1 cellular context compared by ENCODE assay signal in genomic region chr1:38586993-38587646, GRCh38.
TF ChIP-seq lines count a peak whose summit lies in the region.

No MANE protein-coding gene starts in this region.

TF ChIP-seq in K562, 482 proteins besides CTCF, POLR2A, EP300 and RAD21 (continued from another document and continues in another):
- TF ChIP-seq SOX6 (IDR thresholded peaks at IDR 0.05) (no peak), MBD1 (CRISPR knock-in tag; IDR thresholded peaks at IDR 0.05) (no peak), GTF2E2 (tag; IDR thresholded peaks at IDR 0.05) (no peak), PHTF2 (CRISPR knock-in tag; IDR thresholded peaks at IDR 0.05) (no peak), SRF (CRISPR knock-in tag; IDR thresholded peaks at IDR 0.05) (peak in 1 of 2 experiments; percentile 51; a peak in 1 of 4 replicates), SP1 (CRISPR knock-in tag; IDR thresholded peaks at IDR 0.05) (no peak), MLLT1 (IDR thresholded peaks at IDR 0.05) (no peak), E2F1 (CRISPR knock-in tag; IDR thresholded peaks at IDR 0.05) (no peak), CGGBP1 (CRISPR knock-in tag; IDR thresholded peaks at IDR 0.05) (no peak), ZFX (CRISPR knock-in tag; IDR thresholded peaks at IDR 0.05) (no peak), ZNF79 (CRISPR knock-in tag; IDR thresholded peaks at IDR 0.05; ENCODE audit: low read depth) (no peak), HDGF (IDR thresholded peaks at IDR 0.05) (no peak), KDM5B (IDR thresholded peaks at IDR 0.05; ENCODE audit: insufficient replicate concordance, low read depth, low read length) (no peak), TCF7 (IDR thresholded peaks at IDR 0.05; ENCODE audit: borderline replicate concordance) (no peak), STAT5B (CRISPR knock-in tag; IDR thresholded peaks at IDR 0.05) (no peak), PREB (CRISPR knock-in tag; IDR thresholded peaks at IDR 0.05) (no peak), XRCC5 (IDR thresholded peaks at IDR 0.05; ENCODE audit: low read depth, low read length) (peak; percentile 89; the same call in 1 of the 2 replicates), EHMT2 (IDR thresholded peaks at IDR 0.05) (peak; percentile 36; the same call in 1 of the 2 replicates), ZNF584 (CRISPR knock-in tag; IDR thresholded peaks at IDR 0.05; ENCODE audit: low read depth) (no peak), PRPF4 (IDR thresholded peaks at IDR 0.05; ENCODE audit: insufficient read depth, low read depth, low read length, poor library complexity, severe bottlenecking) (no peak), KLF13 (tag; IDR thresholded peaks at IDR 0.05; ENCODE audit: borderline replicate concordance, low read depth) (no peak), ARID3A (IDR thresholded peaks at IDR 0.05; ENCODE audit: borderline replicate concordance, low read depth, low read length) (no peak), FOXP4 (CRISPR knock-in tag; IDR thresholded peaks at IDR 0.05; ENCODE audit: borderline replicate concordance) (no peak), ZNF224 (CRISPR knock-in tag; IDR thresholded peaks at IDR 0.05) (no peak), HNRNPUL1 (IDR thresholded peaks at IDR 0.05; ENCODE audit: low read length) (no peak), RBM34 (IDR thresholded peaks at IDR 0.05; ENCODE audit: borderline replicate concordance, insufficient read depth, low read length) (no peak), TEAD4 (IDR thresholded peaks at IDR 0.05; ENCODE audit: low read length) (no peak), TEAD4 (CRISPR knock-in tag; IDR thresholded peaks at IDR 0.05; ENCODE audit: borderline replicate concordance) (no peak), HOMEZ (CRISPR knock-in tag; IDR thresholded peaks at IDR 0.05) (no peak), ZHX1 (conservative IDR thresholded peaks at IDR 0.05; ENCODE audit: low read length) (0 out of 2 replicates have a peak, but pooled peaks have one; percentile 67), SIRT6 (IDR thresholded peaks at IDR 0.05; ENCODE audit: low read depth, low read length) (no peak), ZNF764 (CRISPR knock-in tag; IDR thresholded peaks at IDR 0.05; ENCODE audit: low read depth) (0 out of 2 replicates have a peak, but pooled peaks have one; percentile 46), ZNF239 (CRISPR knock-in tag; IDR thresholded peaks at IDR 0.05) (no peak), PHF20 (IDR thresholded peaks at IDR 0.05; ENCODE audit: partially characterized antibody) (no peak), COPS2 (conservative IDR thresholded peaks at IDR 0.05) (no peak), HLTF (IDR thresholded peaks at IDR 0.05) (no peak), HNRNPK (IDR thresholded peaks at IDR 0.05; ENCODE audit: low read depth, low read length, poor library complexity, severe bottlenecking) (no peak), ZNF609 (CRISPR knock-in tag; IDR thresholded peaks at IDR 0.05; ENCODE audit: borderline replicate concordance) (no peak), NBN (IDR thresholded peaks at IDR 0.05; ENCODE audit: low read depth) (no peak), ZNF408 (CRISPR knock-in tag; IDR thresholded peaks at IDR 0.05; ENCODE audit: low read depth) (no peak), SIN3B (IDR thresholded peaks at IDR 0.05; ENCODE audit: low read depth) (no peak), DPF2 (IDR thresholded peaks at IDR 0.05) (peak; percentile 17; the same call in 1 of the 2 replicates), ZNF3 (CRISPR knock-in tag; IDR thresholded peaks at IDR 0.05) (no peak), ZNF436 (CRISPR knock-in tag; IDR thresholded peaks at IDR 0.05) (no peak), ZNF143 (CRISPR knock-in tag; IDR thresholded peaks at IDR 0.05) (no peak), GTF2B (IDR thresholded peaks at IDR 0.05; ENCODE audit: extremely low read depth, insufficient read length) (no peak), FIP1L1 (IDR thresholded peaks at IDR 0.05; ENCODE audit: low read depth, low read length, poor library complexity, severe bottlenecking) (no peak)
